In the genomic region with DNA sequence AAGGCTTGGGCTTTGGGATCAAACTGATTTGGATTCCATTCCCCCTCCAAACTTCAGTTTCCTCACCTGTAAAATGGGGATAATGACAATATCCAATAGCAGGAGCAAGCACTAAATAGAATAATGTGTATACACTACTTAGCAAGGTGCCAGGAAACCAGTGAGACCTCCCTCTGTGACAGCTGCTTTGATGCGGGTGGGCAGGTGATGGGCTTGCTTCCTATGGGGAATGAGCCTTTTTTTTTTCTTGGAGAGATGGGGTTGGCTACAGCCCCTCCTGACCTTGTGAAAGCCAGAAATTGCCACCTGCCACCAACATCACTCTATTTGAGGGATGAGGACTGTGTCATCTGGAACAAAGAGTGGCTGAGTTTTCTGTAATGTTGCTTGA, we compare ENCODE assay signal across 1 cellular context.
A peak's percentile ranks its signal among the peaks of the same experiment; 100 is the strongest.
TF ChIP-seq lines count a peak whose summit lies in the region.

No MANE protein-coding gene starts in this region.

TF ChIP-seq in K562, 482 proteins besides CTCF, POLR2A, EP300 and RAD21:
- TF ChIP-seq RBM25 (IDR thresholded peaks at IDR 0.05; ENCODE audit: low read depth, low read length, severe bottlenecking) (peak; percentile 31), ZC3H8 (IDR thresholded peaks at IDR 0.05) (no peak)
